ENCODE assay signal across 12 cellular contexts in genomic region chr6:18241208-18241836, GRCh38. TPM values are rescaled to one million over a fixed set of nuclear protein-coding genes. Genes with fewer than 3 reads are reported as not detected.
DNase-seq lines count a peak whose midpoint lies in the region; ATAC-seq, FAIRE-seq and TF ChIP-seq lines count a peak whose summit lies in the region.
"Had no signal": no experiment of that assay in that cellular context is flagged by ENCODE, and none has a peak within 500 bp of the region (broad histone marks: within the 10 kb centered on the region; RNA-seq: fewer than 3 reads in every experiment).

No MANE protein-coding gene starts in this region.

- TF ChIP-seq POLR2A in H54 (IDR thresholded peaks at IDR 0.05; ENCODE audit: low read depth, low read length) = no peak

- TF ChIP-seq CTCF in AG10803 (conservative IDR thresholded peaks at IDR 0.05; ENCODE audit: low read length) = no peak

- H3K27me3 Mint-ChIP-seq in T-cell = no peaks in the 10 kb centered on the region

- FAIRE-seq in H54 (lab: Jason Lieb, UNC) = no peak

- H3K27ac ChIP-seq in epithelial cell of prostate = peak overlapping the region; percentile 95

- DNase-seq in AG10803 (ENCODE audit: low read depth) (peak; percentile 26), T-cell (no peak), epithelial cell of prostate (ENCODE audit: low read depth, low spot score) (peak; percentile 12), HuH-7.5 (ENCODE audit: low spot score) (no peak), sciatic nerve (ENCODE audit: low spot score) (no peak), SHP77 treated with DMSO at 0.1 percent for 48 hours (lab: John Stamatoyannopoulos, UW) (no peak), H54 (ENCODE audit: insufficient read length, low spot score) (no peak)
- DNase-seq: COR-L47, gastrocnemius medialis, NCI-H146, nucleus accumbens had no signal

- H3K27ac Mint-ChIP-seq in T-cell = peak overlapping the region; percentile 77 to 84

- no peak overlapping the region for H3K4me3 ChIP-seq in AG10803 (ENCODE audit: low read length)
- H3K4me3 ChIP-seq: gastrocnemius medialis had no signal

- ATAC-seq in GM18870 (IDR thresholded peaks at IDR 0.05; ENCODE audit: unreplicated experiment) = peak; percentile 44
- peak in 3 of 4 experiments; percentile 60 to 84 (median 83) for ATAC-seq in T-cell (replicated peaks in 1 of 4)
- ATAC-seq in sciatic nerve = no peak

- intact Hi-C loops in sciatic nerve (cut with DNase I) = no loop called here

- no peak overlapping the region for H3K4me3 Mint-ChIP-seq in T-cell

- H3K4me1 Mint-ChIP-seq in T-cell = peaks cover 26 to 53% (median 51%) of the 10 kb centered on the region in 3 donors

- POLR2A ChIA-PET in T-cell (lab: Charles Lee) = interaction anchor here in 1 of 2 donors (0.9 kb wide), 1 partner anchor 16 kb away, joined by 3 read pairs; no protein-coding TSS in a partner anchor

- peaks cover 50% of the 10 kb centered on the region for H3K36me3 Mint-ChIP-seq in T-cell

- H3K9me3 Mint-ChIP-seq in T-cell = no peaks in the 10 kb centered on the region

- CTCF ChIA-PET in T-cell (lab: Charles Lee) = interaction anchor here in 1 of 2 donors (1.1 kb wide), 1 partner anchor 10 kb away, joined by 3 read pairs; no protein-coding TSS in a partner anchor

RNA-seq across cellular contexts. Expression of gene DEK, which starts 23.0 kb away (rescaled TPM):
- total RNA-seq in T-cell (100 to 1,000 TPM in 3 of 5 donors, 10 to 100 TPM in 2; 60.7 to 113 (median 103) TPM), sciatic nerve (85.3 TPM)

Comparison
In these comparisons a context has a peak if more than half of its experiments do, and no peak if none do; other contexts are left out.
1. DNase-seq: peak in AG10803 (single experiment) and epithelial cell of prostate (single experiment); none in T-cell (0 of 34), HuH-7.5 (single experiment), sciatic nerve (single experiment), SHP77 treated with DMSO at 0.1 percent for 48 hours (single experiment) and H54 (single experiment).